14 cellular contexts compared by ENCODE assay signal in the genomic region with DNA sequence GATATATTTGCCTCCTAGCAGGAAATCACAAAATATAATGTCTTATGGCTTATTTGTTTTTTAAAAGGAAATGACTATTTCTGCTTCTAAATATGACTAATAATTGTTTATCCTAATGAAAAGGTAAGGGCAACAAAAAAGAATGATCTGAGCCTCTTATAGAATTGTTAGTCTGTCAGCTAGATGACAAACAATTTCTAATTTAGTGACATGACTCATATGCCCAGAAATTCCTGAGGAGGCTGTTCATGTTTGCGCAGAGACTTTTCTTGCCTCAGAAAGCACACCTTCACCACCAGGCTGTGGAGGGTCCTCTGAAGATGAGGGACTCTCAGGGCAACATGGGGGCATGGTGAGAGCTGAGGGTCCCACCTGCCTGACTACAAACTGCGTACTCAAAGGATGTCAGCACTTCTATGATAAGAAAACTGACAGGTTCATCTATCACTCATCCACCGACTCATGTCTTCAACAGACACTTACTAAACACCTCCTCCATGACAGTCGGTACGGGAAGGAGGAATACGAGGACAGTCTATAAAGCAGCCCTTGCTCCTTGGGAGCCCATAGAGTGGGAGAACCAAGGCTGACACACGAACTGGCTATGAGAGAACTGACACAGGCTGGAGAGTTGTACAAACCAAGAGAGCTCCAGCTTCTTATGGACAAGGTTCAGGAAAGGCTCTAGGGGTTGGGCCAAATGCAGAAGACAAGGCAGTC.
DNase-seq lines count a peak whose midpoint lies in the region; ATAC-seq, FAIRE-seq and TF ChIP-seq lines count a peak whose summit lies in the region.
"Had no signal": no experiment of that assay in that cellular context is flagged by ENCODE, and none has a peak within 500 bp of the region (broad histone marks: within the 10 kb centered on the region; RNA-seq: fewer than 3 reads in every experiment).

No MANE protein-coding gene starts in this region.

- H3K27me3 ChIP-seq in foreskin keratinocyte: peaks cover 10% of the 10 kb centered on the region
- no peaks in the 10 kb centered on the region for H3K27me3 ChIP-seq in psoas muscle (ENCODE audit: insufficient read depth in 3 of 3, low read length in 2 of 3)
- no peaks in the 10 kb centered on the region for H3K27me3 ChIP-seq in gastroesophageal sphincter
- H3K27me3 ChIP-seq: ascending aorta, pancreas had no signal

- H3K9ac ChIP-seq in kidney (ENCODE audit: low read length in 2 of 2): no peak overlapping the region

- no peak overlapping the region for H3K27ac ChIP-seq in foreskin keratinocyte
- peak overlapping the region; percentile 20 for H3K27ac ChIP-seq in psoas muscle
- H3K27ac ChIP-seq in gastroesophageal sphincter: no peak overlapping the region
- H3K27ac ChIP-seq in kidney (ENCODE audit: low read depth in 2 of 2, low read length in 2 of 2): no peak overlapping the region
- H3K27ac ChIP-seq: ascending aorta, pancreas had no signal

- no peak for TF ChIP-seq EP300 in gastroesophageal sphincter (IDR thresholded peaks at IDR 0.05)

- DNase-seq in H54 (ENCODE audit: insufficient read length, low spot score) (peak; percentile 67), SW 1271 (lab: John Stamatoyannopoulos, UW) (peak; percentile 9 to 19), foreskin keratinocyte (peak; percentile 47 to 64), psoas muscle (no peak), kidney (no peak)
- DNase-seq in central memory CD4-positive, alpha-beta T cell: no peak
- DNase-seq in stimulated activated CD4-positive, alpha-beta T cell treated with anti-CD3 and anti-CD28 coated beads, Interleukin-4, amount 100 ng/mL, for 4 hours: no peak
- DNase-seq: activated CD4-positive, CD25-positive, alpha-beta regulatory T cell; activated T-cell treated with anti-CD3 and anti-CD28 coated beads, Interleukin-2, amount 50 U/mL, for 4 hours; COR-L47; erythroblast; pancreas had no signal

- peak; percentile 89 for ATAC-seq in foreskin keratinocyte
- ATAC-seq in psoas muscle: peak; percentile 74 to 93 (median 78)
- ATAC-seq in gastroesophageal sphincter: no peak
- ATAC-seq: activated T-cell treated with anti-CD3 and anti-CD28 coated beads, Interleukin-2, amount 50 U/mL, for 4 hours had no signal

- H3K4me1 ChIP-seq in foreskin keratinocyte: peaks cover 10% of the 10 kb centered on the region
- peaks cover 7% of the 10 kb centered on the region for H3K4me1 ChIP-seq in psoas muscle
- H3K4me1 ChIP-seq in gastroesophageal sphincter: no peaks in the 10 kb centered on the region
- no peaks in the 10 kb centered on the region for H3K4me1 ChIP-seq in kidney (ENCODE audit: control insufficient read depth in 1 of 2, insufficient read depth in 1 of 2, low read depth in 1 of 2, low read length in 2 of 2)
- H3K4me1 ChIP-seq: pancreas had no signal

- intact Hi-C loops in psoas muscle (cut with DNase I): no loop called here
- intact Hi-C loops in kidney (cut with DNase I): no loop called here

- H3K36me3 ChIP-seq in psoas muscle (ENCODE audit: insufficient read depth in 1 of 2, low read depth in 1 of 2) (no peaks in the 10 kb centered on the region), gastroesophageal sphincter (no peaks in the 10 kb centered on the region), kidney (ENCODE audit: control insufficient read depth in 1 of 2, insufficient read depth in 2 of 2, low read length in 2 of 2) (no peaks in the 10 kb centered on the region)
- H3K36me3 ChIP-seq: ascending aorta, pancreas had no signal

- H3K9me3 ChIP-seq in psoas muscle (no peaks in the 10 kb centered on the region), gastroesophageal sphincter (no peaks in the 10 kb centered on the region), kidney (ENCODE audit: control insufficient read depth in 1 of 2, low read length in 2 of 2) (no peaks in the 10 kb centered on the region)
- H3K9me3 ChIP-seq: ascending aorta, pancreas had no signal

- no peak for FAIRE-seq in H54 (lab: Jason Lieb, UNC)
- no peak for FAIRE-seq in kidney (lab: Jason Lieb, UNC)
- FAIRE-seq: pancreas had no signal

- TF ChIP-seq POLR2A in H54 (IDR thresholded peaks at IDR 0.05; ENCODE audit: low read depth, low read length): no peak
- TF ChIP-seq POLR2A in gastroesophageal sphincter (IDR thresholded peaks at IDR 0.05): no peak

- TF ChIP-seq CTCF in foreskin keratinocyte (conservative IDR thresholded peaks at IDR 0.05) (no peak), psoas muscle (IDR thresholded peaks at IDR 0.05) (no peak), gastroesophageal sphincter (IDR thresholded peaks at IDR 0.05) (no peak), kidney (IDR thresholded peaks at IDR 0.05; ENCODE audit: borderline replicate concordance, extremely low read depth, insufficient read depth) (no peak)

- 85 to 88% (median 86%) methylated on average over 7 of the region's 7 CpGs for WGBS in psoas muscle, 3 donors
- 82 to 87% methylated on average over 6 to 7 of the region's 7 CpGs for WGBS in gastroesophageal sphincter (ENCODE audit: low coverage in 1 of 2), 2 donors

- no peak overlapping the region for H3K4me3 ChIP-seq in psoas muscle
- H3K4me3 ChIP-seq in gastroesophageal sphincter: no peak overlapping the region
- no peak overlapping the region for H3K4me3 ChIP-seq in kidney (ENCODE audit: low read length in 2 of 2)
- H3K4me3 ChIP-seq: ascending aorta, pancreas had no signal

Comparison
In these comparisons a context has a peak if more than half of its experiments do, and no peak if none do; other contexts are left out.
1. DNase-seq: peak in H54 (single experiment), SW 1271 (2 of 2) and foreskin keratinocyte (2 of 2); none in psoas muscle (0 of 2), central memory CD4-positive, alpha-beta T cell (single experiment), stimulated activated CD4-positive, alpha-beta T cell treated with anti-CD3 and anti-CD28 coated beads, Interleukin-4, amount 100 ng/mL, for 4 hours (0 of 2) and kidney (single experiment).